In the genomic region with DNA sequence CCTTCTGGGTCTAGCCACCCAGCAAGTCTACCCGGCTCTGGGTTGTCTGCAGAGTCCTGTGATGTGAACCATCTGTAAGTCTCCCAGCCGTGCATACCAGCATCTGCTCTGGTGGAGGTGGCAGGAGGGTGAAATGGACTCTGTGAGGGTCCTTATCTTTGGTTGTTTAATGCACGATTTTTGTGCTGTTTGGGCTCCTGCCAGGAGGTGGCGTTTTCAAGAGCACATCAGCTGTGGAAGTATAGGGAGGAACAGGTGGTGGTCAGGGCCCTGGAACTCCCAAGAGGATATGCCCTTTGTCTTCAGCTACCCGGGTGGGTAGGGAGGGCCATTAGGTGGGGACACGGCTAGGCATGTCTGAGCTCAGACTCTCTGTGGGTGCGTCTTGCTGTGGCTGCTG, we compare ENCODE assay signal across 16 cellular contexts.
DNase-seq lines count a peak whose midpoint lies in the region; ATAC-seq and TF ChIP-seq lines count a peak whose summit lies in the region.
"Had no signal": no experiment of that assay in that cellular context is flagged by ENCODE, and none has a peak within 500 bp of the region (broad histone marks: within the 10 kb centered on the region; RNA-seq: fewer than 3 reads in every experiment).

No MANE protein-coding gene starts in this region.

- H3K27me3 ChIP-seq in left ventricle myocardium inferior (ENCODE audit: low read depth): no peaks in the 10 kb centered on the region
- H3K27me3 ChIP-seq: BLaER1 treated with 17β-estradiol and CSF1 and Interleukin-3, amounts not matched to agents 10 nM and 100 nM had no signal

- H3K36me3 ChIP-seq in left ventricle myocardium inferior: no peaks in the 10 kb centered on the region
- H3K36me3 ChIP-seq: BLaER1 treated with 17β-estradiol and CSF1 and Interleukin-3, amounts not matched to agents 10 nM and 100 nM had no signal

- H3K27ac ChIP-seq in left ventricle myocardium inferior (replicated peaks): no peak overlapping the region
- H3K27ac ChIP-seq: BLaER1 treated with 17β-estradiol and CSF1 and Interleukin-3, amounts not matched to agents 10 nM and 100 nM had no signal

- intact Hi-C loops in left ventricle myocardium inferior (cut with micrococcal nuclease): no loop called here

- no peaks in the 10 kb centered on the region for H3K4me1 ChIP-seq in left ventricle myocardium inferior
- H3K4me1 ChIP-seq: BLaER1 treated with 17β-estradiol and CSF1 and Interleukin-3, amounts not matched to agents 10 nM and 100 nM had no signal

- no peak for TF ChIP-seq CTCF in left ventricle myocardium inferior (IDR thresholded peaks at IDR 0.05; ENCODE audit: borderline replicate concordance)

- ATAC-seq in HG03460 (IDR thresholded peaks at IDR 0.05; ENCODE audit: unreplicated experiment): no peak
- ATAC-seq: right cardiac atrium; stimulated activated effector memory CD8-positive, alpha-beta T cell treated with anti-CD3 and anti-CD28 coated beads, Interleukin-12 subunit alpha, Interleukin-12 subunit beta, amount 100 ng/mL, for 72 hours had no signal

- in situ Hi-C loops in SK-MEL-5 (cut with HindIII; ENCODE audit: low pct_unique_long_range_greater_than_20kb, low sequenced_read_pairs): no loop called here

- DNase-seq in COR-L47 (lab: John Stamatoyannopoulos, UW) (peak; percentile 20), HK-2 (ENCODE audit: unreplicated experiment) (peak; percentile 2), SK-MEL-5 (ENCODE audit: low read depth, low spot score) (peak; percentile 60), iPS-NIHi11 (ENCODE audit: low spot score) (peak; percentile 14), NCI-H2081 (lab: John Stamatoyannopoulos, UW) (no peak), NCI-H2081 treated with DMSO at 0.1 percent for 48 hours (lab: John Stamatoyannopoulos, UW) (no peak), left ventricle myocardium inferior (no peak)
- DNase-seq: cerebellar nuclear complex; GF-D8; head of caudate nucleus; NCI-H1436; right cardiac atrium; stimulated activated CD4-positive, alpha-beta T cell treated with anti-CD3 and anti-CD28 coated beads, Interleukin-4, amount 100 ng/mL, for 24 hours had no signal

- peaks cover 15% of the 10 kb centered on the region for H3K9me3 ChIP-seq in left ventricle myocardium inferior (replicated peaks)
- H3K9me3 ChIP-seq: BLaER1 treated with 17β-estradiol and CSF1 and Interleukin-3, amounts not matched to agents 10 nM and 100 nM had no signal

- no peak overlapping the region for H3K4me3 ChIP-seq in left ventricle myocardium inferior
- H3K4me3 ChIP-seq: BLaER1 treated with 17β-estradiol and CSF1 and Interleukin-3, amounts not matched to agents 10 nM and 100 nM had no signal

Comparison
In these comparisons a context has a peak if more than half of its experiments do, and no peak if none do; other contexts are left out.
1. DNase-seq: peak in COR-L47 (single experiment), HK-2 (single experiment), SK-MEL-5 (single experiment) and iPS-NIHi11 (single experiment); none in NCI-H2081 (0 of 2), NCI-H2081 treated with DMSO at 0.1 percent for 48 hours (single experiment) and left ventricle myocardium inferior (single experiment).